ENCODE assay signal across 9 cellular contexts in genomic region chr1:234978397-234979291, GRCh38.
DNase-seq lines count a peak whose midpoint lies in the region; ATAC-seq, FAIRE-seq and TF ChIP-seq lines count a peak whose summit lies in the region.
"Had no signal": no experiment of that assay in that cellular context is flagged by ENCODE, and none has a peak within 500 bp of the region (broad histone marks: within the 10 kb centered on the region; RNA-seq: fewer than 3 reads in every experiment).

No MANE protein-coding gene starts in this region.

- no peaks in the 10 kb centered on the region; the same call in 1 of the 2 replicates for H3K27me3 ChIP-seq in HCT116 (ENCODE audit: insufficient read depth, low read length)
- no peaks in the 10 kb centered on the region for H3K27me3 ChIP-seq in endothelial cell of umbilical vein (ENCODE audit: control insufficient read depth in 2 of 2, insufficient read depth in 2 of 2, low read length in 2 of 2)

- peak; percentile 31 for ATAC-seq in HCT116
- peak; percentile 62 for ATAC-seq in activated CD4-positive, alpha-beta T cell treated with anti-CD3 and anti-CD28 coated beads for 36 hours
- peak; percentile 12 to 42 (median 25) for ATAC-seq in natural killer cell

- peaks cover 58 to 72% of the 10 kb centered on the region in 2 experiments for H3K4me1 ChIP-seq in HCT116 (ENCODE audit: control insufficient read depth in 1 of 2, insufficient read depth in 2 of 2, low read length in 2 of 2)
- peaks cover 69% of the 10 kb centered on the region for H3K4me1 ChIP-seq in endothelial cell of umbilical vein (ENCODE audit: control insufficient read depth, extremely low read depth, insufficient read depth, low read length)
- H3K4me1 ChIP-seq in urinary bladder (ENCODE audit: insufficient read depth), result peaks cover 3% of the 10 kb centered on the region

- peak overlapping the region; percentile 98 for H3K27ac Mint-ChIP-seq in activated CD4-positive, alpha-beta T cell treated with anti-CD3 and anti-CD28 coated beads for 36 hours
- peak overlapping the region; percentile 20 to 86 for H3K27ac Mint-ChIP-seq in natural killer cell

- dilution Hi-C loops in endothelial cell of umbilical vein (cut with MboI; ENCODE audit: extremely low pct_ligation_motif_present, low sequenced_read_pairs), result loop anchor here (25.0 kb wide), 1 partner anchor 366 kb away; the partner anchor contains the start of gene IRF2BP2

- DNase-seq in NCI-H1092 treated with DMSO at 0.1 percent for 48 hours (lab: John Stamatoyannopoulos, UW) (peak; percentile 33), NCI-H1092 (lab: John Stamatoyannopoulos, UW) (no peak), HCT116 (ENCODE audit: low read depth, low spot score) (peak; percentile 63), NCI-H1436 treated with DMSO at 0.1 percent for 48 hours (lab: John Stamatoyannopoulos, UW) (peak; percentile 36), endothelial cell of umbilical vein (ENCODE audit: low read depth, low spot score) (peak; percentile 86), natural killer cell (no peak)
- DNase-seq in activated CD4-positive, alpha-beta T cell treated with anti-CD3 and anti-CD28 coated beads for 36 hours, result peak; percentile 80

- TF ChIP-seq POLR2A in HCT116 (IDR thresholded peaks at IDR 0.05; ENCODE audit: borderline replicate concordance, extremely low read depth, insufficient read depth, insufficient read length) (no peak), endothelial cell of umbilical vein (IDR thresholded peaks at IDR 0.05; ENCODE audit: low read depth, low read length) (no peak)

- peaks cover 1% of the 10 kb centered on the region for H3K9me3 Mint-ChIP-seq in activated CD4-positive, alpha-beta T cell treated with anti-CD3 and anti-CD28 coated beads for 36 hours (ENCODE audit: low read depth)
- no peaks in the 10 kb centered on the region for H3K9me3 Mint-ChIP-seq in natural killer cell

- peak overlapping the region; percentile 15; the same call in 1 of the 2 replicates for H3K9ac ChIP-seq in HCT116 (ENCODE audit: low read length)
- peak overlapping the region; percentile 69 for H3K9ac ChIP-seq in endothelial cell of umbilical vein (replicated peaks; ENCODE audit: extremely low read depth, insufficient read depth, low read length)

- no peak for TF ChIP-seq CTCF in HCT116 (IDR thresholded peaks at IDR 0.05 in 2 of 3, conservative IDR thresholded peaks at IDR 0.05 in 1 of 3; ENCODE audit: borderline replicate concordance in 1 of 3, insufficient read depth in 1 of 3, low read depth in 2 of 3, low read length in 2 of 3)
- TF ChIP-seq CTCF in endothelial cell of umbilical vein (IDR thresholded peaks at IDR 0.05; ENCODE audit: extremely low read depth in 1 of 2, insufficient read depth in 1 of 2, low read depth in 1 of 2, low read length in 2 of 2), result no peak
- TF ChIP-seq CTCF in natural killer cell (IDR thresholded peaks at IDR 0.05), result no peak

- intact Hi-C loops in HCT116 (cut with micrococcal nuclease), result no loop called here
- intact Hi-C loops in activated CD4-positive, alpha-beta T cell treated with anti-CD3 and anti-CD28 coated beads for 36 hours (cut with DNase I, micrococcal nuclease), result no loop called here
- intact Hi-C loops in endothelial cell of umbilical vein (cut with micrococcal nuclease), result loop anchor here (1.0 kb wide), 1 partner anchor 9 kb away; no protein-coding TSS in a partner anchor
- intact Hi-C loops in natural killer cell (cut with micrococcal nuclease), result loop anchor here (2.0 to 5.0 kb wide), 2 partner anchors 16 to 34 kb away; no protein-coding TSS in a partner anchor

- H3K27ac ChIP-seq in HCT116 (ENCODE audit: low read depth, low read length) (0 out of 2 replicates have a peak overlapping the region, but pooled peaks have one; percentile 6), endothelial cell of umbilical vein (ENCODE audit: insufficient read depth, low read depth, low read length) (peak overlapping the region; percentile 88), urinary bladder (ENCODE audit: low read depth) (peak overlapping the region; percentile 71)

- H3K4me2 ChIP-seq in HCT116 (ENCODE audit: low read length) (peak overlapping the region; percentile 64), endothelial cell of umbilical vein (ENCODE audit: insufficient read depth, low read length) (peak overlapping the region; percentile 1)

- H3K4me1 Mint-ChIP-seq in activated CD4-positive, alpha-beta T cell treated with anti-CD3 and anti-CD28 coated beads for 36 hours, result peaks cover 66% of the 10 kb centered on the region
- H3K4me1 Mint-ChIP-seq in natural killer cell, result peaks cover 37 to 39% of the 10 kb centered on the region in 2 donors

- no peak for TF ChIP-seq RAD21 in HCT116 (IDR thresholded peaks at IDR 0.05; ENCODE audit: low read depth)

- no peaks in the 10 kb centered on the region for H3K9me1 ChIP-seq in endothelial cell of umbilical vein (replicated peaks; ENCODE audit: control insufficient read depth, extremely low read depth, insufficient read depth, low read length)

- no peaks in the 10 kb centered on the region for H3K79me2 ChIP-seq in HCT116 (ENCODE audit: insufficient read depth, low read length)
- H3K79me2 ChIP-seq in endothelial cell of umbilical vein (ENCODE audit: control insufficient read depth, insufficient read depth, low read length), result no peaks in the 10 kb centered on the region

- peaks cover 1% of the 10 kb centered on the region for H3K36me3 Mint-ChIP-seq in activated CD4-positive, alpha-beta T cell treated with anti-CD3 and anti-CD28 coated beads for 36 hours (ENCODE audit: low read depth)
- no peaks in the 10 kb centered on the region for H3K36me3 Mint-ChIP-seq in natural killer cell

- peak; percentile 83 for FAIRE-seq in endothelial cell of umbilical vein (lab: Jason Lieb, UNC)
- FAIRE-seq: keratinocyte had no signal

- no peaks in the 10 kb centered on the region for H3K27me3 Mint-ChIP-seq in activated CD4-positive, alpha-beta T cell treated with anti-CD3 and anti-CD28 coated beads for 36 hours
- H3K27me3 Mint-ChIP-seq in natural killer cell (ENCODE audit: low read depth in 2 of 2), result peaks cover 4 to 7% of the 10 kb centered on the region in 2 donors

- H4K20me1 ChIP-seq in HCT116 (ENCODE audit: insufficient read depth) (no peaks in the 10 kb centered on the region), endothelial cell of umbilical vein (replicated peaks; ENCODE audit: control insufficient read depth, extremely low read depth, insufficient read depth, low read length) (no peaks in the 10 kb centered on the region)

- CTCF ChIA-PET in HCT116 (lab: Charles Lee), result no interaction called here
- CTCF ChIA-PET in activated CD4-positive, alpha-beta T cell treated with anti-CD3 and anti-CD28 coated beads for 36 hours (lab: Charles Lee), result interaction anchor here (0.6 to 3.4 kb wide), 9 partner anchors 8 to 492 kb away, joined by 3 to 14 read pairs (median 3); no protein-coding TSS in a partner anchor
- CTCF ChIA-PET in endothelial cell of umbilical vein (lab: Charles Lee), result interaction anchor here (0.9 to 3.8 kb wide), 12 partner anchors 8 to 479 kb away, joined by 3 to 19 read pairs (median 4); no protein-coding TSS in a partner anchor

- H3K9me3 ChIP-seq in HCT116 (ENCODE audit: control insufficient read depth in 1 of 2, insufficient read depth in 1 of 2, low read depth in 1 of 2, low read length in 2 of 2) (no peaks in the 10 kb centered on the region), endothelial cell of umbilical vein (replicated peaks; ENCODE audit: control insufficient read depth, insufficient read depth, low read length) (no peaks in the 10 kb centered on the region)

- no peak overlapping the region for H2AFZ ChIP-seq in HCT116 (ENCODE audit: low read depth, low read length, poor library complexity, severe bottlenecking)
- no peak overlapping the region for H2AFZ ChIP-seq in endothelial cell of umbilical vein (ENCODE audit: low read depth, low read length)

- RAD21 ChIA-PET in HCT116 (lab: Charles Lee; ENCODE audit: low non-redundant PET in 1 of 2, low total read pairs in 2 of 2, uncharacterized antibody in 2 of 2, unreplicated experiment in 2 of 2), result no interaction called here

- no TSS peak for BruUV-seq in HCT116 (replicated peaks; lab: Mats Ljungman, UMichigan)
- BruUV-seq in endothelial cell of umbilical vein (replicated peaks; lab: Mats Ljungman, UMichigan), result no TSS peak

- no peaks in the 10 kb centered on the region for H3K36me3 ChIP-seq in HCT116 (ENCODE audit: control insufficient read depth in 1 of 2, insufficient read depth in 2 of 2, low read length in 2 of 2)
- no peaks in the 10 kb centered on the region for H3K36me3 ChIP-seq in endothelial cell of umbilical vein (ENCODE audit: control insufficient read depth in 2 of 2, extremely low read depth in 1 of 2, insufficient read depth in 2 of 2, low read length in 2 of 2)
- no peaks in the 10 kb centered on the region for H3K36me3 ChIP-seq in urinary bladder (ENCODE audit: insufficient read depth)

- H3K9me2 ChIP-seq in HCT116 (ENCODE audit: insufficient read depth), result no peaks in the 10 kb centered on the region

- 0 out of 4 replicates have a peak overlapping the region, but pooled peaks of 1 of the 2 experiments have one; percentile 0 for H3K4me3 ChIP-seq in HCT116 (replicated peaks in 1 of 2; ENCODE audit: low read depth in 1 of 2, low read length in 2 of 2)
- no peak overlapping the region for H3K4me3 ChIP-seq in endothelial cell of umbilical vein (replicated peaks in 1 of 3; ENCODE audit: insufficient read depth in 1 of 3, low read depth in 1 of 3, low read length in 3 of 3)
- no peak overlapping the region for H3K4me3 ChIP-seq in urinary bladder (ENCODE audit: low read depth, low read length)

- whole genome bisulfite sequencing in urinary bladder, result 55% methylated on average over 14 of the region's 14 CpGs

- H3K4me3 Mint-ChIP-seq in activated CD4-positive, alpha-beta T cell treated with anti-CD3 and anti-CD28 coated beads for 36 hours, result peak overlapping the region; percentile 75
- H3K4me3 Mint-ChIP-seq in natural killer cell, result peak overlapping the region; percentile 2

- POLR2A ChIA-PET in HCT116 (lab: Charles Lee), result no interaction called here
- POLR2A ChIA-PET in activated CD4-positive, alpha-beta T cell treated with anti-CD3 and anti-CD28 coated beads for 36 hours (lab: Charles Lee), result interaction anchor here (0.5 to 3.9 kb wide), 10 partner anchors 9 to 367 kb away, joined by 3 to 19 read pairs (median 4); no protein-coding TSS in a partner anchor
- POLR2A ChIA-PET in endothelial cell of umbilical vein (lab: Charles Lee), result interaction anchor here (0.6 to 0.9 kb wide), 3 partner anchors 134 to 498 kb away, joined by 3 to 6 read pairs (median 4); no protein-coding TSS in a partner anchor

TF ChIP-seq in HCT116, 20 proteins besides CTCF, POLR2A, EP300 and RAD21 (continues in another document):
- TF ChIP-seq SRF (IDR thresholded peaks at IDR 0.05; ENCODE audit: low read depth) (no peak), ELF1 (IDR thresholded peaks at IDR 0.05; ENCODE audit: borderline replicate concordance, low read depth) (no peak), CBX3 (IDR thresholded peaks at IDR 0.05; ENCODE audit: low read depth) (no peak)

TF ChIP-seq in endothelial cell of umbilical vein, 7 proteins besides CTCF, POLR2A, EP300 and RAD21 (continues in another document):
- TF ChIP-seq POLR2AphosphoS5 (IDR thresholded peaks at IDR 0.05; ENCODE audit: insufficient read depth, low read depth, low read length) (peak; percentile 65), EZH2 (IDR thresholded peaks at IDR 0.05; ENCODE audit: borderline replicate concordance, low read depth, low read length, severe bottlenecking) (no peak)

Comparison
In these comparisons a context has a peak if more than half of its experiments do, and no peak if none do; other contexts are left out.
1. DNase-seq: peak in NCI-H1092 treated with DMSO at 0.1 percent for 48 hours (single experiment), HCT116 (single experiment), NCI-H1436 treated with DMSO at 0.1 percent for 48 hours (single experiment), activated CD4-positive, alpha-beta T cell treated with anti-CD3 and anti-CD28 coated beads for 36 hours (single experiment) and endothelial cell of umbilical vein (single experiment); none in NCI-H1092 (single experiment) and natural killer cell (single experiment).
2. H3K27ac ChIP-seq: peak in every context shown above with its lines; median percentile 88 in endothelial cell of umbilical vein; 71 in urinary bladder; 6 in HCT116.
3. intact Hi-C loops: an anchor here in endothelial cell of umbilical vein (1.0 kb wide) and natural killer cell (2.0 to 5.0 kb wide); none called in HCT116 and activated CD4-positive, alpha-beta T cell treated with anti-CD3 and anti-CD28 coated beads for 36 hours.
4. Peak in every context shown above with its lines, with median percentiles within 50 percentile points of each other: ATAC-seq.